Comparison of ENCODE assay signal across 8 cellular contexts in genomic region chr5:177552839-177553455, GRCh38. TPM values are rescaled to one million over a fixed set of nuclear protein-coding genes. Genes with fewer than 3 reads are reported as not detected.
A peak's percentile ranks its signal among the peaks of the same experiment; 100 is the strongest.
DNase-seq lines count a peak whose midpoint lies in the region; ATAC-seq and TF ChIP-seq lines count a peak whose summit lies in the region.

No MANE protein-coding gene starts in this region.

- TF ChIP-seq CTCF in CD4-positive, alpha-beta T cell (IDR thresholded peaks at IDR 0.05): no peak
- TF ChIP-seq CTCF in OCI-LY1 (IDR thresholded peaks at IDR 0.05; ENCODE audit: low read length): no peak

- H3K36me3 ChIP-seq in OCI-LY1 (ENCODE audit: insufficient read depth, low read length) (peaks cover 27% of the 10 kb centered on the region; the same call in 1 of the 2 replicates), neuron (ENCODE audit: insufficient read depth, low read length) (peaks cover 31% of the 10 kb centered on the region)

- intact Hi-C loops in CD4-positive, alpha-beta T cell (cut with DNase I, micrococcal nuclease): loop anchor here in 1 of 2 experiments (5.0 kb wide), 1 partner anchor 649 kb away; the partner anchor contains the start of gene HNRNPAB

- no peak for ATAC-seq in CD4-positive, alpha-beta T cell (ENCODE audit: poor library complexity)
- ATAC-seq in GM18873 (IDR thresholded peaks at IDR 0.05; ENCODE audit: low FRiP score, unreplicated experiment) (no peak), HG03025 (IDR thresholded peaks at IDR 0.05; ENCODE audit: low FRiP score, unreplicated experiment) (no peak), GM21619 (IDR thresholded peaks at IDR 0.05; ENCODE audit: unreplicated experiment) (no peak)

- CTCF ChIA-PET in CD4-positive, alpha-beta T cell (lab: Charles Lee): interaction anchor here (0.7 kb wide), 1 partner anchor 150 kb away, joined by 3 read pairs; no protein-coding TSS in a partner anchor

- peak overlapping the region; percentile 86 for H3K4me3 Mint-ChIP-seq in CD4-positive, alpha-beta T cell

- H3K4me3 ChIP-seq in OCI-LY1 (ENCODE audit: low read depth, low read length, poor library complexity, severe bottlenecking) (peak overlapping the region; percentile 100), neuron (ENCODE audit: low read length) (peak overlapping the region; percentile 83)

- no peaks in the 10 kb centered on the region for H3K9me3 ChIP-seq in CD4-positive, alpha-beta T cell (ENCODE audit: control insufficient read depth, low read length)
- H3K9me3 ChIP-seq in OCI-LY1 (ENCODE audit: low read length) (no peaks in the 10 kb centered on the region), neuron (ENCODE audit: low read length) (no peaks in the 10 kb centered on the region)

- POLR2A ChIA-PET in CD4-positive, alpha-beta T cell (lab: Charles Lee): interaction anchor here (1.7 kb wide), 1 partner anchor 32 kb away, joined by 4 read pairs; no protein-coding TSS in a partner anchor

- peaks cover 27% of the 10 kb centered on the region for H3K36me3 Mint-ChIP-seq in CD4-positive, alpha-beta T cell (ENCODE audit: low read depth)

- H4K20me1 ChIP-seq in OCI-LY1 (ENCODE audit: insufficient read depth, low read length): no peaks in the 10 kb centered on the region

- H3K4me1 Mint-ChIP-seq in CD4-positive, alpha-beta T cell (ENCODE audit: low read depth): peaks cover 53% of the 10 kb centered on the region

- no peaks in the 10 kb centered on the region for H3K27me3 ChIP-seq in CD4-positive, alpha-beta T cell (ENCODE audit: control insufficient read depth, insufficient read depth, low read length)
- H3K27me3 ChIP-seq in OCI-LY1 (ENCODE audit: insufficient read depth, low read length) (no peaks in the 10 kb centered on the region), neuron (ENCODE audit: insufficient read depth, low read length) (no peaks in the 10 kb centered on the region)

- no peaks in the 10 kb centered on the region for H3K9me3 Mint-ChIP-seq in CD4-positive, alpha-beta T cell

- peak overlapping the region; percentile 24 for H3K27ac Mint-ChIP-seq in CD4-positive, alpha-beta T cell

- no peak overlapping the region for H2AFZ ChIP-seq in OCI-LY1 (ENCODE audit: low read length)
- H2AFZ ChIP-seq in neuron (ENCODE audit: low read depth, low read length): no peak overlapping the region

- peaks cover 45% of the 10 kb centered on the region for H3K79me2 ChIP-seq in OCI-LY1 (ENCODE audit: insufficient read depth, low read length)

- H3K4me2 ChIP-seq in OCI-LY1 (ENCODE audit: low read length): peak overlapping the region; percentile 99

- H3K9ac ChIP-seq in OCI-LY1 (ENCODE audit: low read length): peak overlapping the region; percentile 98

- H3K4me1 ChIP-seq in OCI-LY1 (ENCODE audit: insufficient read depth, low read length, severe bottlenecking): peaks cover 26% of the 10 kb centered on the region
- H3K4me1 ChIP-seq in neuron (ENCODE audit: insufficient read depth, low read length): peaks cover 16% of the 10 kb centered on the region

- no peaks in the 10 kb centered on the region for H3K9me2 ChIP-seq in OCI-LY1 (ENCODE audit: low read depth, low read length)

- H3F3A ChIP-seq in OCI-LY1 (ENCODE audit: insufficient read depth, low read length): no peaks in the 10 kb centered on the region

- H3K27me3 Mint-ChIP-seq in CD4-positive, alpha-beta T cell: no peaks in the 10 kb centered on the region

- H3K27ac ChIP-seq in CD4-positive, alpha-beta T cell (ENCODE audit: low read depth, low read length): no peak overlapping the region
- H3K27ac ChIP-seq in OCI-LY1 (ENCODE audit: low read depth, low read length, poor library complexity, severe bottlenecking): no peak overlapping the region
- H3K27ac ChIP-seq in epithelial cell of prostate: peak overlapping the region; percentile 75

- DNase-seq in CD4-positive, alpha-beta T cell: no peak
- no peak for DNase-seq in epithelial cell of prostate (ENCODE audit: low read depth, low spot score)
- no peak for DNase-seq in activated CD4-positive, alpha-beta T cell treated with anti-CD3 and anti-CD28 coated beads, Interleukin-2, amount 50 U/mL, for 4 hours

RNA-seq across cellular contexts. Expression of gene FAM193B, which starts 1.4 kb away (rescaled TPM):
- 100 to 1,000 TPM; 150 to 155 TPM for total RNA-seq in CD4-positive, alpha-beta T cell

RNA-seq across cellular contexts. Expression of gene DDX41, which starts 36.2 kb away (rescaled TPM):
- 10 to 100 TPM; 49.6 to 49.7 TPM for total RNA-seq in CD4-positive, alpha-beta T cell

RNA-seq across cellular contexts. Expression of gene TMED9, which starts 39.1 kb away (rescaled TPM):
- total RNA-seq in CD4-positive, alpha-beta T cell: 10 to 100 TPM; 42.7 to 47.8 TPM

RNA-seq across cellular contexts. Expression of gene DOK3, which starts 43.3 kb away (rescaled TPM):
- total RNA-seq in CD4-positive, alpha-beta T cell: 1 to 10 TPM; 1.3 to 1.4 TPM

RNA-seq across cellular contexts. Expression of gene B4GALT7, which starts 47.0 kb away (rescaled TPM):
- 10 to 100 TPM; 31.1 to 33.8 TPM for total RNA-seq in CD4-positive, alpha-beta T cell
